In the genomic region with DNA sequence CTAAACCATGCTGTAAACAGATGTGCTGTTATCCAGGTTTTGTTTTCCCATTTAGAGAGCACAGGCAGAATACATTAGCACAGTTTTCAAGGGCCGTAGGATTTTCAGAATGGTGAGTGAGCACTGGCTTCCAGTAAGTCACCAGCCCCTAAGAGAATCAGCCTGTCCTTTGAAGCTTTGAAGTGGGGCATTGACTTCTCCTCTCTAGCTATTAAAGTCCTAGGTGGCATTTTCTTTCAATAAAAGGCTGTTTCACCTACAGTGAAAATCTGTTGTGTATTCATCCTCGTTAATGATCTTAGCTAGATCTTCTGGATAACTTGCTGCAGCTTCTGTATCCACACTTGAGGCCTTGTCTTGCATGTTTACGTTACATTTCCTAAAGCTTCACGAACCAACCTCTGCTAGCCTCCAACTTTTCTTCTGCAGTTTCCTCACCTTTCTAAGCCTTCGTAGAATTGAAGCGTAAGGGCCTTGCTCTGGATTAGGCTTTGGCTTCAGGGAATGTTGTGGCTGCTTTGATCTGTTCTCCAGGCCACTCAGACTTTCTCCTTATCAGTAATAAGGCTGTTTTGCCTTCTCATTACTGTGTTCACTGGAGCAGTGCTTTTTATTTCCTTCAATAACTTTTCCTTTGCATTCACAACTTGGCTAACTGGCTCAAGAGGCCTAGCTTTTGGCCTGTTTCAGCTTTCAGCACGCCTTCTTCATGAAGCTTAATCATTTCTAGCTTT, we compare ENCODE assay signal across 29 cellular contexts. TPM values are rescaled to one million over a fixed set of nuclear protein-coding genes. Genes with fewer than 3 reads are reported as not detected.
"Had no signal": no experiment of that assay in that cellular context is flagged by ENCODE, and none has a peak within 500 bp of the region (broad histone marks: within the 10 kb centered on the region; RNA-seq: fewer than 3 reads in every experiment).

No MANE protein-coding gene starts in this region.

- H3K27me3 ChIP-seq: ascending aorta, brain microvascular endothelial cell, gastroesophageal sphincter, ovary, right atrium auricular region, transverse colon had no signal

- H3K9me3 Mint-ChIP-seq: activated naive CD4-positive, alpha-beta T cell treated with anti-CD3 and anti-CD28 coated beads, Interleukin-2, amount 10 ng/mL, durations not matched to agents 7 days and 5 days; activated naive CD8-positive, alpha-beta T cell treated with anti-CD3 and anti-CD28 coated beads, Interleukin-2, amount 10 ng/mL, durations not matched to agents 7 days and 5 days; effector memory CD8-positive, alpha-beta T cell; immature natural killer cell; natural killer cell treated with Interleukin-12 subunit alpha and Interleukin-12 subunit beta and Interleukin-15 and Interleukin-18, amount 100 ng/mL, for 72 hours had no signal

- H3K9me3 ChIP-seq: mucosa of descending colon, neutrophil, ovary, prostate gland had no signal

- H3K27ac Mint-ChIP-seq: activated B cell treated with CpG ODN at 0.5 μM for 24 hours; activated CD4-positive, alpha-beta T cell treated with anti-CD3 and anti-CD28 coated beads for 36 hours; activated CD8-positive, alpha-beta T cell treated with anti-CD3 and anti-CD28 coated beads, Interleukin-2, amount 10 ng/mL, durations not matched to agents 7 days and 5 days; activated naive CD4-positive, alpha-beta T cell treated with anti-CD3 and anti-CD28 coated beads, Interleukin-2, amount 10 ng/mL, durations not matched to agents 7 days and 5 days; activated naive CD8-positive, alpha-beta T cell treated with anti-CD3 and anti-CD28 coated beads, Interleukin-2, amount 10 ng/mL, durations not matched to agents 7 days and 5 days; effector memory CD8-positive, alpha-beta T cell; immature natural killer cell; natural killer cell treated with Interleukin-12 subunit alpha and Interleukin-12 subunit beta and Interleukin-15 and Interleukin-18, amount 100 ng/mL, for 72 hours had no signal

- H3K4me1 Mint-ChIP-seq: activated B cell treated with CpG ODN at 0.5 μM for 24 hours; activated CD4-positive, alpha-beta T cell treated with anti-CD3 and anti-CD28 coated beads for 36 hours; immature natural killer cell had no signal

- H3K36me3 ChIP-seq: ascending aorta, brain microvascular endothelial cell, gastroesophageal sphincter, lower lobe of right lung, neutrophil, ovary, prostate gland, right atrium auricular region, transverse colon had no signal

- H3K4me3 ChIP-seq: ascending aorta, gastroesophageal sphincter, lower lobe of right lung, mucosa of descending colon, ovary, prostate gland, right atrium auricular region, transverse colon had no signal

- H3K4me1 ChIP-seq: ascending aorta, gastroesophageal sphincter, lower lobe of right lung, prostate gland, transverse colon had no signal

- FAIRE-seq: endothelial cell of umbilical vein had no signal

- H3K36me3 Mint-ChIP-seq: activated naive CD4-positive, alpha-beta T cell treated with anti-CD3 and anti-CD28 coated beads, Interleukin-2, amount 10 ng/mL, durations not matched to agents 7 days and 5 days; activated naive CD8-positive, alpha-beta T cell treated with anti-CD3 and anti-CD28 coated beads, Interleukin-2, amount 10 ng/mL, durations not matched to agents 7 days and 5 days; immature natural killer cell; natural killer cell treated with Interleukin-12 subunit alpha and Interleukin-12 subunit beta and Interleukin-15 and Interleukin-18, amount 100 ng/mL, for 72 hours had no signal

- DNase-seq: activated B cell treated with CpG ODN at 0.5 μM for 24 hours; activated CD4-positive, alpha-beta T cell treated with anti-CD3 and anti-CD28 coated beads for 36 hours; activated CD8-positive, alpha-beta T cell treated with anti-CD3 and anti-CD28 coated beads, Interleukin-2, amount 10 ng/mL, durations not matched to agents 7 days and 5 days; activated effector memory CD4-positive, alpha-beta T cell treated with anti-CD3 and anti-CD28 coated beads, Interleukin-2, amount 50 U/mL, for 16 hours; activated naive CD4-positive, alpha-beta T cell treated with anti-CD3 and anti-CD28 coated beads, Interleukin-2, amount 10 ng/mL, durations not matched to agents 7 days and 5 days; activated naive CD8-positive, alpha-beta T cell treated with anti-CD3 and anti-CD28 coated beads, Interleukin-2, amount 10 ng/mL, durations not matched to agents 7 days and 5 days; activated T-cell treated with anti-CD3 and anti-CD28 coated beads for 4 hours; brain microvascular endothelial cell; caudate nucleus; cortex of kidney; effector memory CD8-positive, alpha-beta T cell; hippocampal formation; immature natural killer cell; lower lobe of right lung; mesenchymal stem cell; mucosa of descending colon; ovary; stimulated activated CD4-positive, alpha-beta T cell treated with anti-CD3 and anti-CD28 coated beads, Interleukin-15, amount 100 ng/mL, for 24 hours; stimulated activated naive CD4-positive, alpha-beta T cell treated with Interleukin-2 at 50 U/mL for 16 hours; T-helper 2 cell; transverse colon had no signal

- H3K27ac ChIP-seq: ascending aorta, brain microvascular endothelial cell, gastroesophageal sphincter, lower lobe of right lung, neutrophil, ovary, prostate gland, right atrium auricular region, transverse colon had no signal

- H3K4me3 Mint-ChIP-seq: activated B cell treated with CpG ODN at 0.5 μM for 24 hours; activated CD4-positive, alpha-beta T cell treated with anti-CD3 and anti-CD28 coated beads for 36 hours; activated CD8-positive, alpha-beta T cell treated with anti-CD3 and anti-CD28 coated beads, Interleukin-2, amount 10 ng/mL, durations not matched to agents 7 days and 5 days; activated naive CD4-positive, alpha-beta T cell treated with anti-CD3 and anti-CD28 coated beads, Interleukin-2, amount 10 ng/mL, durations not matched to agents 7 days and 5 days; activated naive CD8-positive, alpha-beta T cell treated with anti-CD3 and anti-CD28 coated beads, Interleukin-2, amount 10 ng/mL, durations not matched to agents 7 days and 5 days; effector memory CD8-positive, alpha-beta T cell; immature natural killer cell; natural killer cell treated with Interleukin-12 subunit alpha and Interleukin-12 subunit beta and Interleukin-15 and Interleukin-18, amount 100 ng/mL, for 72 hours had no signal

RNA-seq across cellular contexts. Expression of gene CECR2, which starts 15.5 kb away (rescaled TPM):
- total RNA-seq: activated CD8-positive, alpha-beta T cell treated with anti-CD3 and anti-CD28 coated beads, Interleukin-2, amount 10 ng/mL, durations not matched to agents 7 days and 5 days; endothelial cell of umbilical vein; fibroblast of villous mesenchyme; natural killer cell treated with Interleukin-12 subunit alpha and Interleukin-12 subunit beta and Interleukin-15 and Interleukin-18, amount 100 ng/mL, for 72 hours had no signal
- polyA plus RNA-seq: immature natural killer cell had no signal
